ENCODE assay signal across 1 cellular context in genomic region chr10:102241444-102242117, GRCh38.
TF ChIP-seq lines count a peak whose summit lies in the region.

TSS of gene PITX3 (minus strand) at chr10:102241512. CDS start at chr10:102232080, 9,432 bp downstream.

TF ChIP-seq in IMR-90, 13 proteins besides CTCF, POLR2A, EP300 and RAD21 (continued from another document):
- TF ChIP-seq MAZ (IDR thresholded peaks at IDR 0.05; ENCODE audit: borderline replicate concordance, low read depth, low read length), result peak; percentile 46; the same call in 1 of the 2 replicates
